Comparison of ENCODE assay signal across 29 cellular contexts in genomic region chr7:82164410-82164809, GRCh38.
"Had no signal": no experiment of that assay in that cellular context is flagged by ENCODE, and none has a peak within 500 bp of the region (broad histone marks: within the 10 kb centered on the region; RNA-seq: fewer than 3 reads in every experiment).

No MANE protein-coding gene starts in this region.

- H3K9me3 Mint-ChIP-seq: activated CD4-positive, alpha-beta T cell treated with anti-CD3 and anti-CD28 coated beads, Interleukin-2, amount 10 ng/mL, durations not matched to agents 24 days and 14 days; activated naive CD4-positive, alpha-beta T cell treated with anti-CD3 and anti-CD28 coated beads, Interleukin-2, amount 10 ng/mL, durations not matched to agents 7 days and 5 days; nephron; stimulated activated naive CD8-positive, alpha-beta T cell treated with anti-CD3 and anti-CD28 coated beads, Interleukin-15, Interleukin-2, amounts not matched to agents 100 ng/mL and 50 ng/mL, for 24 hours had no signal

- H3K27ac ChIP-seq: body of pancreas, gastroesophageal sphincter, neutrophil, ovary, sigmoid colon, thyroid gland, upper lobe of right lung, WERI-Rb-1 had no signal

- H3K27me3 Mint-ChIP-seq: activated CD4-positive, alpha-beta memory T cell treated with anti-CD3 and anti-CD28 coated beads for 36 hours; activated CD4-positive, alpha-beta T cell treated with anti-CD3 and anti-CD28 coated beads, Interleukin-2, amount 10 ng/mL, durations not matched to agents 24 days and 14 days; activated naive CD4-positive, alpha-beta T cell treated with anti-CD3 and anti-CD28 coated beads, Interleukin-2, amount 10 ng/mL, durations not matched to agents 7 days and 5 days; progenitor cell of endocrine pancreas; stimulated activated naive CD8-positive, alpha-beta T cell treated with anti-CD3 and anti-CD28 coated beads, Interleukin-15, Interleukin-2, amounts not matched to agents 100 ng/mL and 50 ng/mL, for 24 hours; T-helper 17 cell had no signal

- H3K4me3 ChIP-seq: body of pancreas, gastroesophageal sphincter, lung, ovary, sigmoid colon, thyroid gland, upper lobe of right lung had no signal

- H3K36me3 Mint-ChIP-seq: activated CD4-positive, alpha-beta memory T cell treated with anti-CD3 and anti-CD28 coated beads for 36 hours; activated naive CD4-positive, alpha-beta T cell treated with anti-CD3 and anti-CD28 coated beads, Interleukin-2, amount 10 ng/mL, durations not matched to agents 7 days and 5 days; immature natural killer cell; stimulated activated effector memory CD8-positive, alpha-beta T cell treated with anti-CD3 and anti-CD28 coated beads, Interleukin-12 subunit alpha, Interleukin-12 subunit beta, amount 100 ng/mL, for 72 hours had no signal

- H3K9me3 ChIP-seq: body of pancreas, gastroesophageal sphincter, neutrophil, ovary, sigmoid colon, thyroid gland, upper lobe of right lung had no signal

- H3K4me1 Mint-ChIP-seq: activated CD4-positive, alpha-beta T cell treated with anti-CD3 and anti-CD28 coated beads, Interleukin-2, amount 10 ng/mL, durations not matched to agents 24 days and 14 days; activated naive CD4-positive, alpha-beta T cell treated with anti-CD3 and anti-CD28 coated beads, Interleukin-2, amount 10 ng/mL, durations not matched to agents 7 days and 5 days; immature natural killer cell; stimulated activated effector memory CD8-positive, alpha-beta T cell treated with anti-CD3 and anti-CD28 coated beads, Interleukin-12 subunit alpha, Interleukin-12 subunit beta, amount 100 ng/mL, for 72 hours; T-helper 17 cell had no signal

- H3K27ac Mint-ChIP-seq: activated CD4-positive, alpha-beta memory T cell treated with anti-CD3 and anti-CD28 coated beads for 36 hours; activated CD4-positive, alpha-beta T cell treated with anti-CD3 and anti-CD28 coated beads, Interleukin-2, amount 10 ng/mL, durations not matched to agents 24 days and 14 days; activated naive CD4-positive, alpha-beta T cell treated with anti-CD3 and anti-CD28 coated beads, Interleukin-2, amount 10 ng/mL, durations not matched to agents 7 days and 5 days; immature natural killer cell; nephron; progenitor cell of endocrine pancreas; stimulated activated effector memory CD8-positive, alpha-beta T cell treated with anti-CD3 and anti-CD28 coated beads, Interleukin-12 subunit alpha, Interleukin-12 subunit beta, amount 100 ng/mL, for 72 hours; stimulated activated naive CD8-positive, alpha-beta T cell treated with anti-CD3 and anti-CD28 coated beads, Interleukin-15, Interleukin-2, amounts not matched to agents 100 ng/mL and 50 ng/mL, for 24 hours; T-helper 17 cell had no signal

- H3K27me3 ChIP-seq: body of pancreas, gastroesophageal sphincter, neutrophil, ovary, sigmoid colon, thyroid gland, upper lobe of right lung had no signal

- H3K36me3 ChIP-seq: gastroesophageal sphincter, neutrophil, ovary, sigmoid colon, thyroid gland, upper lobe of right lung, WERI-Rb-1 had no signal

- H3K4me3 Mint-ChIP-seq: activated CD4-positive, alpha-beta memory T cell treated with anti-CD3 and anti-CD28 coated beads for 36 hours; activated CD4-positive, alpha-beta T cell treated with anti-CD3 and anti-CD28 coated beads, Interleukin-2, amount 10 ng/mL, durations not matched to agents 24 days and 14 days; activated naive CD4-positive, alpha-beta T cell treated with anti-CD3 and anti-CD28 coated beads, Interleukin-2, amount 10 ng/mL, durations not matched to agents 7 days and 5 days; immature natural killer cell; nephron; stimulated activated effector memory CD8-positive, alpha-beta T cell treated with anti-CD3 and anti-CD28 coated beads, Interleukin-12 subunit alpha, Interleukin-12 subunit beta, amount 100 ng/mL, for 72 hours; stimulated activated naive CD8-positive, alpha-beta T cell treated with anti-CD3 and anti-CD28 coated beads, Interleukin-15, Interleukin-2, amounts not matched to agents 100 ng/mL and 50 ng/mL, for 24 hours; T-helper 17 cell had no signal

- ATAC-seq: body of pancreas; stimulated activated effector memory CD8-positive, alpha-beta T cell treated with anti-CD3 and anti-CD28 coated beads, Interleukin-12 subunit alpha, Interleukin-12 subunit beta, amount 100 ng/mL, for 72 hours; T-helper 17 cell; upper lobe of right lung had no signal

- DNase-seq: activated CD4-positive, alpha-beta memory T cell treated with anti-CD3 and anti-CD28 coated beads for 36 hours; activated CD4-positive, alpha-beta T cell treated with anti-CD3 and anti-CD28 coated beads, Interleukin-2, amount 10 ng/mL, durations not matched to agents 24 days and 14 days; activated CD4-positive, CD25-positive, alpha-beta regulatory T cell treated with anti-CD3 and anti-CD28 coated beads, Interleukin-2, amount 50 U/mL, for 72 hours; activated CD8-positive, alpha-beta memory T cell treated with anti-CD3 and anti-CD28 coated beads, Interleukin-2, amount 50 U/mL, for 4 hours; activated gamma-delta T cell; activated naive CD4-positive, alpha-beta T cell treated with anti-CD3 and anti-CD28 coated beads, Interleukin-2, amount 10 ng/mL, durations not matched to agents 7 days and 5 days; activated T-cell treated with anti-CD3 and anti-CD28 coated beads, Interleukin-2, amount 50 U/mL, for 1 hour; aorta; cerebellar nuclear complex; cortex of kidney; immature natural killer cell; kidney; sigmoid colon; small intestine; stimulated activated CD4-positive, alpha-beta T cell treated with anti-CD3 and anti-CD28 coated beads, Interleukin-4, amount 100 ng/mL, for 24 hours; T-helper 17 cell; T1000; thyroid gland; upper lobe of right lung; WERI-Rb-1 had no signal

- H3K4me1 ChIP-seq: body of pancreas, thyroid gland had no signal
